In genomic region chr9:115328228-115328627, GRCh38 we compare ENCODE assay signal across 12 cellular contexts.
DNase-seq lines count a peak whose midpoint lies in the region; ATAC-seq and TF ChIP-seq lines count a peak whose summit lies in the region.
"Had no signal": no experiment of that assay in that cellular context is flagged by ENCODE, and none has a peak within 500 bp of the region (broad histone marks: within the 10 kb centered on the region; RNA-seq: fewer than 3 reads in every experiment).

No MANE protein-coding gene starts in this region.

- DNase-seq in HFFc6 = peak; percentile 58
- DNase-seq in choroid plexus epithelial cell (ENCODE audit: low read depth) = peak; percentile 17
- peak; percentile 44 for DNase-seq in kidney tubule cell (ENCODE audit: low spot score)
- no peak for DNase-seq in WTC11 (ENCODE audit: low spot score)
- DNase-seq in occipital lobe (lab: John Stamatoyannopoulos, UW) = no peak
- DNase-seq: Calu3; NCI-H774; SJCRH30; stimulated activated naive CD8-positive, alpha-beta T cell treated with anti-CD3 and anti-CD28 coated beads, Interleukin-15, amount 100 ng/mL, for 72 hours had no signal

- H3K4me3 Mint-ChIP-seq in HFFc6 = no peak overlapping the region
- no peak overlapping the region for H3K4me3 Mint-ChIP-seq in WTC11
- H3K4me3 Mint-ChIP-seq: central memory CD8-positive, alpha-beta T cell; stimulated activated naive CD8-positive, alpha-beta T cell treated with anti-CD3 and anti-CD28 coated beads, Interleukin-15, amount 100 ng/mL, for 72 hours had no signal

- H3K27me3 Mint-ChIP-seq in HFFc6 (ENCODE audit: insufficient read depth) (peaks cover 15% of the 10 kb centered on the region), WTC11 (ENCODE audit: low read depth) (no peaks in the 10 kb centered on the region; the same call in 1 of the 2 replicates)

- H3K4me1 ChIP-seq in urinary bladder (ENCODE audit: insufficient read depth) = peaks cover 2% of the 10 kb centered on the region

- no peaks in the 10 kb centered on the region for H3K36me3 ChIP-seq in urinary bladder (ENCODE audit: insufficient read depth)
- H3K36me3 ChIP-seq: SJCRH30 had no signal

- H3K4me3 ChIP-seq in choroid plexus epithelial cell (ENCODE audit: low read depth, low read length) (no peak overlapping the region), urinary bladder (ENCODE audit: low read depth, low read length) (no peak overlapping the region)
- H3K4me3 ChIP-seq: SJCRH30 had no signal

- no peak for TF ChIP-seq CTCF in HFFc6 (IDR thresholded peaks at IDR 0.05)
- no peak for TF ChIP-seq CTCF in choroid plexus epithelial cell (conservative IDR thresholded peaks at IDR 0.05; ENCODE audit: low read depth, low read length)
- no peak for TF ChIP-seq CTCF in WTC11 (IDR thresholded peaks at IDR 0.05)

- H3K4me1 Mint-ChIP-seq in HFFc6 (ENCODE audit: low read depth) (peaks cover 18% of the 10 kb centered on the region; the same call in 1 of the 2 replicates), WTC11 (no peaks in the 10 kb centered on the region)
- H3K4me1 Mint-ChIP-seq: central memory CD8-positive, alpha-beta T cell; stimulated activated naive CD8-positive, alpha-beta T cell treated with anti-CD3 and anti-CD28 coated beads, Interleukin-15, amount 100 ng/mL, for 72 hours had no signal

- WGBS in urinary bladder = 39% methylated on average over 2 of the region's 2 CpGs

- ATAC-seq in GM19463 (IDR thresholded peaks at IDR 0.05; ENCODE audit: unreplicated experiment) (no peak), WTC11 (no peak)
- ATAC-seq: stimulated activated naive CD8-positive, alpha-beta T cell treated with anti-CD3 and anti-CD28 coated beads, Interleukin-15, amount 100 ng/mL, for 72 hours had no signal

- peak overlapping the region; percentile 52 for H3K27ac ChIP-seq in urinary bladder (ENCODE audit: low read depth)
- H3K27ac ChIP-seq: SJCRH30 had no signal

- POLR2A ChIA-PET in WTC11 (lab: Charles Lee) = no interaction called here

- no peaks in the 10 kb centered on the region for H3K9me3 Mint-ChIP-seq in HFFc6
- no peaks in the 10 kb centered on the region for H3K9me3 Mint-ChIP-seq in WTC11

- CTCF ChIA-PET in WTC11 (lab: Charles Lee) = interaction anchor here (0.9 kb wide), 1 partner anchor 19 kb away, joined by 3 read pairs; no protein-coding TSS in a partner anchor

- H3K36me3 Mint-ChIP-seq in HFFc6 (ENCODE audit: low read depth) (no peaks in the 10 kb centered on the region), WTC11 (no peaks in the 10 kb centered on the region)

- H3K27ac Mint-ChIP-seq in HFFc6 (peak overlapping the region; percentile 50; the same call in 1 of the 2 replicates), WTC11 (no peak overlapping the region)
- H3K27ac Mint-ChIP-seq: stimulated activated naive CD8-positive, alpha-beta T cell treated with anti-CD3 and anti-CD28 coated beads, Interleukin-15, amount 100 ng/mL, for 72 hours had no signal

TF ChIP-seq in WTC11, 78 proteins besides CTCF, POLR2A, EP300 and RAD21:
- TF ChIP-seq TP53 (CRISPR knock-in tag; IDR thresholded peaks at IDR 0.05) (no peak), ZBTB21 (CRISPR knock-in tag; IDR thresholded peaks at IDR 0.05; ENCODE audit: borderline replicate concordance) (no peak), JAZF1 (CRISPR knock-in tag; IDR thresholded peaks at IDR 0.05) (no peak), ELF4 (CRISPR knock-in tag; IDR thresholded peaks at IDR 0.05; ENCODE audit: low read depth) (no peak), CBFB (CRISPR knock-in tag; IDR thresholded peaks at IDR 0.05; ENCODE audit: low read depth) (no peak), FOXJ3 (CRISPR knock-in tag; IDR thresholded peaks at IDR 0.05; ENCODE audit: borderline replicate concordance) (no peak), GTF2I (CRISPR knock-in tag; conservative IDR thresholded peaks at IDR 0.05) (no peak), ZNF671 (CRISPR knock-in tag; IDR thresholded peaks at IDR 0.05) (no peak), USF2 (CRISPR knock-in tag; IDR thresholded peaks at IDR 0.05) (no peak)
- TF ChIP-seq, protein P1, sequence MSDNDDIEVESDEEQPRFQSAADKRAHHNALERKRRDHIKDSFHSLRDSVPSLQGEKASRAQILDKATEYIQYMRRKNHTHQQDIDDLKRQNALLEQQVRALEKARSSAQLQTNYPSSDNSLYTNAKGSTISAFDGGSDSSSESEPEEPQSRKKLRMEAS (CRISPR knock-in tag; IDR thresholded peaks at IDR 0.05) = no peak
- TF ChIP-seq, protein P2, sequence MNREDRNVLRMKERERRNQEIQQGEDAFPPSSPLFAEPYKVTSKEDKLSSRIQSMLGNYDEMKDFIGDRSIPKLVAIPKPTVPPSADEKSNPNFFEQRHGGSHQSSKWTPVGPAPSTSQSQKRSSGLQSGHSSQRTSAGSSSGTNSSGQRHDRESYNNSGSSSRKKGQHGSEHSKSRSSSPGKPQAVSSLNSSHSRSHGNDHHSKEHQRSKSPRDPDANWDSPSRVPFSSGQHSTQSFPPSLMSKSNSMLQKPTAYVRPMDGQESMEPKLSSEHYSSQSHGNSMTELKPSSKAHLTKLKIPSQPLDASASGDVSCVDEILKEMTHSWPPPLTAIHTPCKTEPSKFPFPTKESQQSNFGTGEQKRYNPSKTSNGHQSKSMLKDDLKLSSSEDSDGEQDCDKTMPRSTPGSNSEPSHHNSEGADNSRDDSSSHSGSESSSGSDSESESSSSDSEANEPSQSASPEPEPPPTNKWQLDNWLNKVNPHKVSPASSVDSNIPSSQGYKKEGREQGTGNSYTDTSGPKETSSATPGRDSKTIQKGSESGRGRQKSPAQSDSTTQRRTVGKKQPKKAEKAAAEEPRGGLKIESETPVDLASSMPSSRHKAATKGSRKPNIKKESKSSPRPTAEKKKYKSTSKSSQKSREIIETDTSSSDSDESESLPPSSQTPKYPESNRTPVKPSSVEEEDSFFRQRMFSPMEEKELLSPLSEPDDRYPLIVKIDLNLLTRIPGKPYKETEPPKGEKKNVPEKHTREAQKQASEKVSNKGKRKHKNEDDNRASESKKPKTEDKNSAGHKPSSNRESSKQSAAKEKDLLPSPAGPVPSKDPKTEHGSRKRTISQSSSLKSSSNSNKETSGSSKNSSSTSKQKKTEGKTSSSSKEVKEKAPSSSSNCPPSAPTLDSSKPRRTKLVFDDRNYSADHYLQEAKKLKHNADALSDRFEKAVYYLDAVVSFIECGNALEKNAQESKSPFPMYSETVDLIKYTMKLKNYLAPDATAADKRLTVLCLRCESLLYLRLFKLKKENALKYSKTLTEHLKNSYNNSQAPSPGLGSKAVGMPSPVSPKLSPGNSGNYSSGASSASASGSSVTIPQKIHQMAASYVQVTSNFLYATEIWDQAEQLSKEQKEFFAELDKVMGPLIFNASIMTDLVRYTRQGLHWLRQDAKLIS (CRISPR knock-in tag; IDR thresholded peaks at IDR 0.05; ENCODE audit: borderline replicate concordance) = no peak
- TF ChIP-seq, protein P3, sequence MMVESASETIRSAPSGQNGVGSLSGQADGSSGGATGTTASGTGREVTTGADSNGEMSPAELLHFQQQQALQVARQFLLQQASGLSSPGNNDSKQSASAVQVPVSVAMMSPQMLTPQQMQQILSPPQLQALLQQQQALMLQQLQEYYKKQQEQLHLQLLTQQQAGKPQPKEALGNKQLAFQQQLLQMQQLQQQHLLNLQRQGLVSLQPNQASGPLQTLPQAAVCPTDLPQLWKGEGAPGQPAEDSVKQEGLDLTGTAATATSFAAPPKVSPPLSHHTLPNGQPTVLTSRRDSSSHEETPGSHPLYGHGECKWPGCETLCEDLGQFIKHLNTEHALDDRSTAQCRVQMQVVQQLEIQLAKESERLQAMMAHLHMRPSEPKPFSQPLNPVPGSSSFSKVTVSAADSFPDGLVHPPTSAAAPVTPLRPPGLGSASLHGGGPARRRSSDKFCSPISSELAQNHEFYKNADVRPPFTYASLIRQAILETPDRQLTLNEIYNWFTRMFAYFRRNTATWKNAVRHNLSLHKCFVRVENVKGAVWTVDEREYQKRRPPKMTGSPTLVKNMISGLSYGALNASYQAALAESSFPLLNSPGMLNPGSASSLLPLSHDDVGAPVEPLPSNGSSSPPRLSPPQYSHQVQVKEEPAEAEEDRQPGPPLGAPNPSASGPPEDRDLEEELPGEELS (CRISPR knock-in tag; IDR thresholded peaks at IDR 0.05) = no peak
- TF ChIP-seq, protein P4, sequence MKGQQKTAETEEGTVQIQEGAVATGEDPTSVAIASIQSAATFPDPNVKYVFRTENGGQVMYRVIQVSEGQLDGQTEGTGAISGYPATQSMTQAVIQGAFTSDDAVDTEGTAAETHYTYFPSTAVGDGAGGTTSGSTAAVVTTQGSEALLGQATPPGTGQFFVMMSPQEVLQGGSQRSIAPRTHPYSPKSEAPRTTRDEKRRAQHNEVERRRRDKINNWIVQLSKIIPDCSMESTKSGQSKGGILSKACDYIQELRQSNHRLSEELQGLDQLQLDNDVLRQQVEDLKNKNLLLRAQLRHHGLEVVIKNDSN (CRISPR knock-in tag; IDR thresholded peaks at IDR 0.05) = no peak

Comparison
In these comparisons a context has a peak if more than half of its experiments do, and no peak if none do; other contexts are left out.
1. DNase-seq: peak in HFFc6 (single experiment), choroid plexus epithelial cell (single experiment) and kidney tubule cell (single experiment); none in WTC11 (single experiment) and occipital lobe (single experiment).